In the genomic region with DNA sequence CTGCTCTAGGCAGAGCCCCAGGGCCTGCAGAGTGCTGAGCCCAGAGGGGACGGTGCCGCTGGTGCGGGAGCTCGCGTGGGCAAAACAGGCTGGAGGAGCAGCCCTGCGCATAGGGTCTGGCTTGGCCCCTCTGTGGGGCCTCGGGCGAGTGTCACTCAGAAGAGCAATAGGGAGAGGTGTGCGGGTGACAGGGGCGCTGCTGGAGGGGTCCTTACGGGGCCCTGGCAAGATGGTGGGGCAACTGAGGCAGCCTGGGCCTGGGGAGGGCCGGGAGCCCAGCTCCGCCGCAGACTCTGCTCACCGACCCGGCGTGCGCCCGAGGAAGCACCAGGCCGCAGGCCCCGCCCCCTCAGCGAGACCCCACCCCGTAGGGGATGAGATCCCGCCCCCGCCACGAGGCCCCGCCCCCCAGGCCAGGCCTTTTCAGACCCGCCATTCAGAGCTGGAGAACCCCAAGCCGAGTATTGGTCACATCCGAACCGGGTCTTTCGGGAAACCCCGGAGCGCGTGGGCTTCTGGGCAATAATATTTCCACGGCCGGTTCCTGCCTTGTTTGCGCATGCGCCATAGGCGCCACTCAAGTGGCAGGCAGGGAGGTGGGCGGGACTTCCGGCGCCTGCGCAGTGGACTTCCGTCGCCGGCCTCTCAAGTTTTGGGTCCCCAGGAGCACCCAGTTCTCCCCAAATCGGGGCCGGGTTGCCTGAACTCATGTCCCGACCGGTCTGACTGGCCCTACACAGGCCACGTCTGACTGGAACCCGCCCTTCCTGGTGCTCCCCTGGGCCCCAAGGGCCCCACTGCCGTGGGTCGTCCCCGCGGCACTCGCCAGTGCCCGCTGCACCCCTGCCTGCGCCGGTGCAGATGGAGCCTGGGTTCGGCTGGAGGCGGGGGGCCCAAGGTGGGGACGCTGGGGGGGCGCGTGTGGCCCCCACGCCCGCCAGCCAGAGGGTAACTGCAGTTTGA, we compare ENCODE assay signal across 8 cellular contexts. TPM values are rescaled to one million over a fixed set of nuclear protein-coding genes. Genes with fewer than 3 reads are reported as not detected.
DNase-seq lines count a peak whose midpoint lies in the region; ATAC-seq and TF ChIP-seq lines count a peak whose summit lies in the region.

No MANE protein-coding gene starts in this region.

- H3K36me3 ChIP-seq in GM06990 (ENCODE audit: control insufficient read depth, insufficient read depth, low read length) (no peaks in the 10 kb centered on the region; the same call in 1 of the 2 replicates), suprapubic skin (no peaks in the 10 kb centered on the region)

- no peak for TF ChIP-seq EP300 in suprapubic skin (IDR thresholded peaks at IDR 0.05)

- TF ChIP-seq CTCF in GM06990 (IDR thresholded peaks at IDR 0.05; ENCODE audit: insufficient read depth, low read length, poor library complexity, severe bottlenecking) (no peak), NB4 (IDR thresholded peaks at IDR 0.05; ENCODE audit: low read depth, low read length) (no peak), suprapubic skin (IDR thresholded peaks at IDR 0.05) (no peak)

- no peaks in the 10 kb centered on the region for H3K27me3 ChIP-seq in GM06990 (replicated peaks; ENCODE audit: control insufficient read depth, insufficient read depth, low read length)
- H3K27me3 ChIP-seq in suprapubic skin, result peaks cover 4% of the 10 kb centered on the region

- TF ChIP-seq POLR2A in NB4 (IDR thresholded peaks at IDR 0.05; ENCODE audit: extremely low read depth, insufficient read length) (peak; percentile 71), suprapubic skin (IDR thresholded peaks at IDR 0.05) (no peak)

- 0% methylated on average over 15 of the region's 68 CpGs for WGBS in suprapubic skin

- no peaks in the 10 kb centered on the region for H3K9me3 ChIP-seq in suprapubic skin

- DNase-seq in GM06990 (ENCODE audit: extremely low read depth, insufficient read length) (peak; percentile 96), NB4 (ENCODE audit: low read depth) (peak; percentile 96), SK-N-DZ (ENCODE audit: low spot score) (peak; percentile 99), globus pallidus (ENCODE audit: low spot score) (peak; percentile 97), nucleus accumbens (lab: John Stamatoyannopoulos, UW) (peak; percentile 60 to 99 (median 96)), suprapubic skin (ENCODE audit: low spot score in 2 of 2) (peak; percentile 99)
- peak; percentile 99 for DNase-seq in activated naive CD4-positive, alpha-beta T cell treated with anti-CD3 and anti-CD28 coated beads, Interleukin-2, amount 50 U/mL, for 16 hours

- ATAC-seq in HG02571 (IDR thresholded peaks at IDR 0.05; ENCODE audit: unreplicated experiment), result peak; percentile 60

- H3K4me3 ChIP-seq in GM06990 (replicated peaks; ENCODE audit: low read depth, low read length), result peak overlapping the region; percentile 84
- H3K4me3 ChIP-seq in NB4 (ENCODE audit: low read depth, low read length), result peak overlapping the region; percentile 68
- H3K4me3 ChIP-seq in suprapubic skin, result peak overlapping the region; percentile 63

- H3K4me1 ChIP-seq in suprapubic skin, result peaks cover 62% of the 10 kb centered on the region

- peak overlapping the region; percentile 85 for H3K27ac ChIP-seq in suprapubic skin

RNA-seq across cellular contexts. Expression of gene RNF208, which starts 1.3 kb away (rescaled TPM):
- 1.0 and 1.9 TPM in 2 replicates for polyA plus RNA-seq in SK-N-DZ (2014; cell fraction: cytosol; rRNA removed)
- 6.4 and 8.4 TPM in 2 replicates for polyA plus RNA-seq in SK-N-DZ (2014; cell fraction: nucleus; rRNA removed)
- 1 to 10 TPM; 2.8 to 7.5 (median 5.2) TPM for total RNA-seq in suprapubic skin

RNA-seq across cellular contexts. Expression of gene CYSRT1, which starts 1.6 kb away (rescaled TPM):
- 1.6 and 2.3 TPM in 2 replicates for polyA plus RNA-seq in SK-N-DZ (2014; cell fraction: cytosol; rRNA removed)
- polyA plus RNA-seq in SK-N-DZ (2014; cell fraction: nucleus; rRNA removed), result 0.30 and 1.2 TPM in 2 replicates
- total RNA-seq in suprapubic skin, result 10 to 100 TPM; 22.8 to 65.7 (median 44.2) TPM

RNA-seq across cellular contexts. Expression of gene RNF224, which starts 3.9 kb away (rescaled TPM):
- 0.44 TPM in 1 of 2 replicates, not detected in the other for polyA plus RNA-seq in SK-N-DZ (2014; cell fraction: cytosol; rRNA removed)
- polyA plus RNA-seq in SK-N-DZ (2014; cell fraction: nucleus; rRNA removed), result 0.75 TPM in 1 of 2 replicates, not detected in the other
- 1 to 10 TPM in 3 of 4 donors, under 1 TPM in 1; 0.34 to 2.0 (median 1.1) TPM for total RNA-seq in suprapubic skin

RNA-seq across cellular contexts. Expression of gene SLC34A3, which starts 7.3 kb away (rescaled TPM):
- 0.57 TPM in 1 of 2 replicates, not detected in the other for polyA plus RNA-seq in SK-N-DZ (2014; cell fraction: cytosol; rRNA removed)
- polyA plus RNA-seq in SK-N-DZ (2014; cell fraction: nucleus; rRNA removed), result 0.82 TPM in 1 of 2 replicates, not detected in the other
- total RNA-seq in suprapubic skin, result under 1 TPM in 1 of 4 donors, not detected in 3; 0.34 TPM

RNA-seq across cellular contexts. Expression of gene TUBB4B, which starts 17.7 kb away (rescaled TPM):
- polyA plus RNA-seq in SK-N-DZ (2014; cell fraction: cytosol; rRNA removed), result 521 and 591 TPM in 2 replicates
- polyA plus RNA-seq in SK-N-DZ (2014; cell fraction: nucleus; rRNA removed), result 321 and 345 TPM in 2 replicates
- 100 to 1,000 TPM; 225 to 708 (median 639) TPM for total RNA-seq in suprapubic skin

Comparison
In these comparisons a context has a peak if more than half of its experiments do, and no peak if none do; other contexts are left out.
1. Peak in every context shown above with its lines: DNase-seq, ATAC-seq, H3K4me3 ChIP-seq and H3K27ac ChIP-seq.